In genomic region chr4:170827562-170828260, GRCh38 we compare ENCODE assay signal across 21 cellular contexts.
"Had no signal": no experiment of that assay in that cellular context is flagged by ENCODE, and none has a peak within 500 bp of the region (broad histone marks: within the 10 kb centered on the region; RNA-seq: fewer than 3 reads in every experiment).

No MANE protein-coding gene starts in this region.

- H3K27ac Mint-ChIP-seq: activated B cell treated with CpG ODN at 0.5 μM for 24 hours; activated CD4-positive, alpha-beta memory T cell treated with anti-CD3 and anti-CD28 coated beads for 36 hours; activated naive CD4-positive, alpha-beta T cell treated with anti-CD3 and anti-CD28 coated beads, Interleukin-2, amount 50 U/mL, for 72 hours; activated T-helper 1 cell treated with anti-CD3 and anti-CD28 coated beads, Interleukin-12 subunit alpha, Interleukin-12 subunit beta, Interleukin-2, Interleukin-4 antibody, amounts not matched to agents 30 ng/mL and 10 ng/mL and 1 ng/mL, durations not matched to agents 14 hours and 24 hours and 36 hours; naive thymus-derived CD4-positive, alpha-beta T cell; neural progenitor cell; stimulated activated naive B cell treated with anti-CD40 and anti-IgM and Interleukin-4, amounts not matched to agents 10 μg/mL and 1 μg/mL and 100 μg/mL, for 72 hours had no signal

- H3K36me3 ChIP-seq: neural progenitor cell, ovary, sigmoid colon, spleen, thoracic aorta had no signal

- H3K4me3 ChIP-seq: dorsolateral prefrontal cortex, neural progenitor cell, ovary, sigmoid colon, spleen, thoracic aorta had no signal

- H3K9me3 Mint-ChIP-seq: activated B cell treated with CpG ODN at 0.5 μM for 24 hours; activated T-helper 1 cell treated with anti-CD3 and anti-CD28 coated beads, Interleukin-12 subunit alpha, Interleukin-12 subunit beta, Interleukin-2, Interleukin-4 antibody, amounts not matched to agents 30 ng/mL and 10 ng/mL and 1 ng/mL, durations not matched to agents 14 hours and 24 hours and 36 hours; neural progenitor cell had no signal

- H3K4me1 ChIP-seq: neural progenitor cell, sigmoid colon, spleen had no signal

- FAIRE-seq: colon, frontal cortex had no signal

- H3K9me3 ChIP-seq: ovary, sigmoid colon, spleen, thoracic aorta had no signal

- H3K27ac ChIP-seq: dorsolateral prefrontal cortex, neural progenitor cell, ovary, sigmoid colon, spleen, thoracic aorta had no signal

- H3K9ac ChIP-seq: neural progenitor cell had no signal

- ATAC-seq: activated naive CD4-positive, alpha-beta T cell treated with anti-CD3 and anti-CD28 coated beads, Interleukin-2, amount 50 U/mL, for 72 hours; naive thymus-derived CD4-positive, alpha-beta T cell; stimulated activated naive B cell treated with anti-CD40 and anti-IgM and Interleukin-4, amounts not matched to agents 10 μg/mL and 1 μg/mL and 100 μg/mL, for 72 hours had no signal

- H2AFZ ChIP-seq: neural progenitor cell had no signal

- H3K27me3 Mint-ChIP-seq: activated B cell treated with CpG ODN at 0.5 μM for 24 hours; activated CD4-positive, alpha-beta memory T cell treated with anti-CD3 and anti-CD28 coated beads for 36 hours; naive thymus-derived CD4-positive, alpha-beta T cell; stimulated activated naive B cell treated with anti-CD40 and anti-IgM and Interleukin-4, amounts not matched to agents 10 μg/mL and 1 μg/mL and 100 μg/mL, for 72 hours had no signal

- DNase-seq: activated B cell treated with CpG ODN at 0.5 μM for 24 hours; activated CD4-positive, alpha-beta memory T cell treated with anti-CD3 and anti-CD28 coated beads for 36 hours; activated CD4-positive, alpha-beta T cell treated with anti-CD3 and anti-CD28 coated beads for 4 hours; activated gamma-delta T cell treated with Interleukin-2 at 50 U/mL for 16 hours; activated T-cell treated with anti-CD3 and anti-CD28 coated beads for 4 hours; amniotic stem cell; caudate nucleus; dorsolateral prefrontal cortex; head of caudate nucleus; mesendoderm; naive thymus-derived CD4-positive, alpha-beta T cell; ovary; sigmoid colon; spleen; stimulated activated naive B cell treated with anti-CD40 and anti-IgM and Interleukin-4, amounts not matched to agents 10 μg/mL and 1 μg/mL and 100 μg/mL, for 72 hours had no signal

- H3K4me3 Mint-ChIP-seq: activated B cell treated with CpG ODN at 0.5 μM for 24 hours; activated CD4-positive, alpha-beta memory T cell treated with anti-CD3 and anti-CD28 coated beads for 36 hours; activated T-helper 1 cell treated with anti-CD3 and anti-CD28 coated beads, Interleukin-12 subunit alpha, Interleukin-12 subunit beta, Interleukin-2, Interleukin-4 antibody, amounts not matched to agents 30 ng/mL and 10 ng/mL and 1 ng/mL, durations not matched to agents 14 hours and 24 hours and 36 hours; naive thymus-derived CD4-positive, alpha-beta T cell; neural progenitor cell; stimulated activated naive B cell treated with anti-CD40 and anti-IgM and Interleukin-4, amounts not matched to agents 10 μg/mL and 1 μg/mL and 100 μg/mL, for 72 hours had no signal

- H3K27me3 ChIP-seq: dorsolateral prefrontal cortex, neural progenitor cell, ovary, sigmoid colon, spleen had no signal

- H3K4me1 Mint-ChIP-seq: activated B cell treated with CpG ODN at 0.5 μM for 24 hours; naive thymus-derived CD4-positive, alpha-beta T cell; neural progenitor cell; stimulated activated naive B cell treated with anti-CD40 and anti-IgM and Interleukin-4, amounts not matched to agents 10 μg/mL and 1 μg/mL and 100 μg/mL, for 72 hours had no signal

- H3K36me3 Mint-ChIP-seq: activated CD4-positive, alpha-beta memory T cell treated with anti-CD3 and anti-CD28 coated beads for 36 hours; activated naive CD4-positive, alpha-beta T cell treated with anti-CD3 and anti-CD28 coated beads, Interleukin-2, amount 50 U/mL, for 72 hours; naive thymus-derived CD4-positive, alpha-beta T cell; neural progenitor cell; stimulated activated naive B cell treated with anti-CD40 and anti-IgM and Interleukin-4, amounts not matched to agents 10 μg/mL and 1 μg/mL and 100 μg/mL, for 72 hours had no signal

- H3K4me2 ChIP-seq: neural progenitor cell had no signal
